In genomic region chr2:172056293-172056692, GRCh38 we compare ENCODE assay signal across 20 cellular contexts. TPM values are rescaled to one million over a fixed set of nuclear protein-coding genes. Genes with fewer than 3 reads are reported as not detected.
DNase-seq lines count a peak whose midpoint lies in the region; ATAC-seq, FAIRE-seq and TF ChIP-seq lines count a peak whose summit lies in the region.
"Had no signal": no experiment of that assay in that cellular context is flagged by ENCODE, and none has a peak within 500 bp of the region (broad histone marks: within the 10 kb centered on the region; RNA-seq: fewer than 3 reads in every experiment).

No MANE protein-coding gene starts in this region.

- ATAC-seq in HG03521 (IDR thresholded peaks at IDR 0.05; ENCODE audit: unreplicated experiment), result no peak
- ATAC-seq: CD8-positive, alpha-beta T cell; GM12878; GM23338; HCT116 had no signal

- TF ChIP-seq POLR2A in GM12892 (IDR thresholded peaks at IDR 0.05; ENCODE audit: low read depth, low read length), result no peak

- DNase-seq in amniotic epithelial cell (ENCODE audit: low read depth), result peak; percentile 9
- peak; percentile 18 for DNase-seq in fibroblast of gingiva (ENCODE audit: low read depth)
- DNase-seq in iris pigment epithelial cell (ENCODE audit: low read depth), result peak; percentile 7
- no peak for DNase-seq in GM12892 (ENCODE audit: insufficient read length)
- no peak for DNase-seq in C1 segment of cervical spinal cord (lab: John Stamatoyannopoulos, UW)
- DNase-seq: Caco-2; CD4-positive, CD25-positive, alpha-beta regulatory T cell; CD8-positive, alpha-beta T cell; DMS 273 treated with DMSO at 0.1 percent for 48 hours; DMS79; EL; GDM1; H9; HFFc6 had no signal

- FAIRE-seq in GM12892 (lab: Jason Lieb, UNC), result no peak
- FAIRE-seq: D721Med, GM12878, GM18507 had no signal

RNA-seq across cellular contexts. Expression of gene DLX1, which starts 29.0 kb away (rescaled TPM):
- polyA plus RNA-seq in GM12892 (2012; ENCODE audit: missing spikeins), result 0.28 TPM
- polyA plus RNA-seq: CD4-positive, CD25-positive, alpha-beta regulatory T cell; GM23338 had no signal

RNA-seq across cellular contexts. Expression of gene DLX2, which starts 46.4 kb away (rescaled TPM):
- 0.17 TPM for polyA plus RNA-seq in GM12892 (2012; ENCODE audit: missing spikeins)
- polyA plus RNA-seq: CD4-positive, CD25-positive, alpha-beta regulatory T cell had no signal

RNA-seq across cellular contexts. Expression of gene METAP1D, which starts 56.5 kb away (rescaled TPM):
- 8.8 TPM for polyA plus RNA-seq in GM12892 (2012; ENCODE audit: missing spikeins)

Comparison
In these comparisons a context has a peak if more than half of its experiments do, and no peak if none do; other contexts are left out.
1. DNase-seq: peak in amniotic epithelial cell (single experiment), fibroblast of gingiva (single experiment) and iris pigment epithelial cell (single experiment); none in GM12892 (single experiment) and C1 segment of cervical spinal cord (0 of 14).